1 cellular context compared by ENCODE assay signal in genomic region chr1:92961131-92961895, GRCh38.
TF ChIP-seq lines count a peak whose summit lies in the region.

Gene DIPK1A, minus strand, starts transcription at chr1:92961462. Its CDS starts 33 bp downstream, at chr1:92961429.

TF ChIP-seq in HEK293, 187 proteins besides CTCF, POLR2A, EP300 and RAD21 (continued from another document):
- TF ChIP-seq ZFHX2 (tag by site-specific recombination; conservative IDR thresholded peaks at IDR 0.05) (peak; percentile 89), ZNF76 (tag by site-specific recombination; IDR thresholded peaks at IDR 0.05; ENCODE audit: borderline replicate concordance, low read depth) (peak; percentile 66; the same call in 1 of the 2 replicates), ZNF449 (tag by site-specific recombination; IDR thresholded peaks at IDR 0.05) (peak; percentile 53; the same call in 1 of the 2 replicates), ZNF670 (tag by site-specific recombination; IDR thresholded peaks at IDR 0.05; ENCODE audit: low read depth) (no peak), KLF16 (tag by site-specific recombination; IDR thresholded peaks at IDR 0.05) (peak; percentile 41; the same call in 1 of the 2 replicates), ZNF324 (tag by site-specific recombination; IDR thresholded peaks at IDR 0.05) (no peak), ZNF2 (tag by site-specific recombination; IDR thresholded peaks at IDR 0.05) (no peak), ZNF692 (tag by site-specific recombination; IDR thresholded peaks at IDR 0.05) (peak; percentile 68; the same call in 1 of the 2 replicates), PRDM10 (tag by site-specific recombination; IDR thresholded peaks at IDR 0.05) (peak; percentile 66), ZFP69B (tag by site-specific recombination; IDR thresholded peaks at IDR 0.05) (peak; percentile 30; the same call in 1 of the 2 replicates), YY1 (tag by site-specific recombination; IDR thresholded peaks at IDR 0.05) (peak; percentile 40; the same call in 1 of the 2 replicates), GLI4 (tag by site-specific recombination; IDR thresholded peaks at IDR 0.05) (no peak), ZNF610 (tag by site-specific recombination; IDR thresholded peaks at IDR 0.05; ENCODE audit: borderline replicate concordance) (no peak), ZNF660 (tag by site-specific recombination; IDR thresholded peaks at IDR 0.05) (peak; percentile 58; the same call in 1 of the 2 replicates), WT1 (tag by site-specific recombination; IDR thresholded peaks at IDR 0.05) (0 out of 2 replicates have a peak, but pooled peaks have one; percentile 21), ZBTB8A (tag by site-specific recombination; IDR thresholded peaks at IDR 0.05) (peak; percentile 56; the same call in 1 of the 2 replicates), EGR2 (tag by site-specific recombination; IDR thresholded peaks at IDR 0.05; ENCODE audit: low read depth) (peak; percentile 57; the same call in 1 of the 2 replicates), PATZ1 (tag by site-specific recombination; IDR thresholded peaks at IDR 0.05) (peak; percentile 79; the same call in 1 of the 2 replicates), YY2 (tag by site-specific recombination; IDR thresholded peaks at IDR 0.05) (no peak), ZNF561 (tag by site-specific recombination; IDR thresholded peaks at IDR 0.05; ENCODE audit: borderline replicate concordance) (peak; percentile 36; the same call in 1 of the 2 replicates), SCRT1 (tag by site-specific recombination; IDR thresholded peaks at IDR 0.05; ENCODE audit: borderline replicate concordance) (no peak), ZNF596 (tag by site-specific recombination; IDR thresholded peaks at IDR 0.05) (0 out of 2 replicates have a peak, but pooled peaks have one; percentile 1), ZNF121 (tag by site-specific recombination; IDR thresholded peaks at IDR 0.05) (0 out of 2 replicates have a peak, but pooled peaks have one; percentile 33), KLF10 (tag by site-specific recombination; IDR thresholded peaks at IDR 0.05) (peak; percentile 8; the same call in 1 of the 2 replicates), SP2 (tag by site-specific recombination; IDR thresholded peaks at IDR 0.05) (peak; percentile 42), ZNF433 (tag by site-specific recombination; IDR thresholded peaks at IDR 0.05; ENCODE audit: low read depth) (no peak), KLF9 (tag by site-specific recombination; IDR thresholded peaks at IDR 0.05; ENCODE audit: low read depth) (peak; percentile 61), ZBTB44 (tag by site-specific recombination; IDR thresholded peaks at IDR 0.05) (peak; percentile 11; the same call in 1 of the 2 replicates), ZNF341 (tag by site-specific recombination; IDR thresholded peaks at IDR 0.05; ENCODE audit: low read depth) (peak; percentile 59), ZNF169 (tag by site-specific recombination; IDR thresholded peaks at IDR 0.05) (no peak)
